In the genomic region with DNA sequence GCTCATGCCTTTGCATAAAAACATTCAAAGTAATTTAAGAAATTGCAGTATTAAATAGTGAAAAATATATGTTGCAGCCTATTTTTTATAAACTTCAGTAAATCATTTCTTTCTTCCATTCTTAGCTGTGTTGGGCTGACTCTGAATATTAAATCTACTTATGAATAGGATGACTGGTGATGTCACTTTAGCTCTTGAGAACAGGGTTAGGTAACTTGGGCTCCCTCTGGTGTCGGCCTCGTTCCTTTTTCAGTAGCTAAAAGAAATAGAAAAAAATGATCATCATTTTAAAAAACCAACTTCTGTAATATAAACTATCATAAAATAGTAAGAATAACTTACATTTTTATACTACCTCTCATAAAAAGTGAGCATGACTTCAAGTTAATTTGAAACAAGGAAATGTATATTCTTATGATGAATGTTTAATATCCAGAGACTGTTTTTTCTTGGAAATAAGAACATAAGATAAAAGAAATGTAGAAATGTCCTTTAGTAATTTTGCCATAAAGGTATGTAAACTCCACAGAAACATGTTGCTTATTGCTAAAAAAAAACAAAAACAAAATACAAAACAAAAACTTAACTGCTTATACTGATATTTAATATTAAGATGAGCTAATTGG, we compare ENCODE assay signal across 7 cellular contexts.
DNase-seq lines count a peak whose midpoint lies in the region; ATAC-seq and TF ChIP-seq lines count a peak whose summit lies in the region.

No MANE protein-coding gene starts in this region.

- no peaks in the 10 kb centered on the region for H3K9me3 Mint-ChIP-seq in nephron progenitor cell

- no peaks in the 10 kb centered on the region for H3K4me1 ChIP-seq in RWPE2 (ENCODE audit: insufficient read depth, poor library complexity, severe bottlenecking)

- DNase-seq in GM12865 (ENCODE audit: low read depth), result peak; percentile 33
- DNase-seq in RWPE2 (ENCODE audit: low spot score), result no peak
- DNase-seq in epidermal melanocyte (ENCODE audit: insufficient read length, low spot score), result peak; percentile 66
- DNase-seq in nephron progenitor cell, result peak; percentile 47
- DNase-seq in T-helper 1 cell, result no peak

- no peak overlapping the region for H3K4me3 Mint-ChIP-seq in nephron progenitor cell

- ATAC-seq in RWPE2 (ENCODE audit: low read depth) (peak; percentile 70; the same call in 2 of the 3 replicates), GM19351 (IDR thresholded peaks at IDR 0.05; ENCODE audit: unreplicated experiment) (no peak)

- no peaks in the 10 kb centered on the region for H3K36me3 Mint-ChIP-seq in nephron progenitor cell (ENCODE audit: low read depth)

- no peak overlapping the region for H3K27ac Mint-ChIP-seq in nephron progenitor cell

- H3K27me3 ChIP-seq in RWPE2 (ENCODE audit: insufficient read depth, poor library complexity, severe bottlenecking), result peaks cover 13% of the 10 kb centered on the region

- H3K27ac ChIP-seq in RWPE2 (ENCODE audit: poor library complexity, severe bottlenecking), result no peak overlapping the region

- no peaks in the 10 kb centered on the region for H3K36me3 ChIP-seq in RWPE2 (ENCODE audit: low read depth)

- H3K4me3 ChIP-seq in GM12865 (ENCODE audit: low read depth, low read length) (no peak overlapping the region), RWPE2 (ENCODE audit: severe bottlenecking) (no peak overlapping the region)

- no peaks in the 10 kb centered on the region for H3K9me3 ChIP-seq in RWPE2 (ENCODE audit: severe bottlenecking)

- H3K4me1 Mint-ChIP-seq in nephron progenitor cell, result no peaks in the 10 kb centered on the region

- TF ChIP-seq CTCF in GM12865 (IDR thresholded peaks at IDR 0.05; ENCODE audit: insufficient read depth, low read depth, low read length, missing control alignments) (peak; percentile 16), LNCAP (IDR thresholded peaks at IDR 0.05) (peak; percentile 63), RWPE2 (IDR thresholded peaks at IDR 0.05; ENCODE audit: poor library complexity, severe bottlenecking) (peak; percentile 74), nephron progenitor cell (IDR thresholded peaks at IDR 0.05) (peak; percentile 56)

- no peaks in the 10 kb centered on the region for H3K27me3 Mint-ChIP-seq in nephron progenitor cell (ENCODE audit: low read depth, poor library complexity)

Comparison
In these comparisons a context has a peak if more than half of its experiments do, and no peak if none do; other contexts are left out.
1. DNase-seq: peak in GM12865 (single experiment), epidermal melanocyte (single experiment) and nephron progenitor cell (single experiment); none in RWPE2 (single experiment) and T-helper 1 cell (0 of 5).
2. CTCF ChIP-seq: peak in every context shown above with its lines; median percentile 74 in RWPE2; 63 in LNCAP; 56 in nephron progenitor cell; 16 in GM12865.